8 cellular contexts compared by ENCODE assay signal in genomic region chr1:11805454-11806306, GRCh38. TPM values are rescaled to one million over a fixed set of nuclear protein-coding genes. Genes with fewer than 3 reads are reported as not detected.
A peak's percentile ranks its signal among the peaks of the same experiment; 100 is the strongest.
DNase-seq lines count a peak whose midpoint lies in the region; ATAC-seq and TF ChIP-seq lines count a peak whose summit lies in the region.

TSS of gene CLCN6 (plus strand) at chr1:11806191. CDS start at chr1:11806263, 72 bp downstream.
TSS of gene MTHFR (minus strand) at chr1:11805964. CDS start at chr1:11803116, 2,848 bp downstream.

- H3K27me3 Mint-ChIP-seq in WTC11 (ENCODE audit: low read depth): no peaks in the 10 kb centered on the region

- peak within 1 kb of the TSS; percentile 94 for H3K27ac ChIP-seq in AG04450 (ENCODE audit: low read depth, low read length)
- peak within 1 kb of the TSS; percentile 96 for H3K27ac ChIP-seq in caudate nucleus (ENCODE audit: low read depth, low read length)

- CTCF ChIA-PET in AG04450 (lab: Charles Lee): interaction anchor here (1.4 to 2.4 kb wide), 3 partner anchors 20 to 768 kb away, joined by 4 to 9 read pairs (median 7); no protein-coding TSS in a partner anchor
- CTCF ChIA-PET in WTC11 (lab: Charles Lee): interaction anchor here (1.2 to 4.3 kb wide), 6 partner anchors 19 to 161 kb away, joined by 3 to 98 read pairs (median 5); no protein-coding TSS in a partner anchor

- peak within 1 kb of the TSS; percentile 99 for H3K4me3 Mint-ChIP-seq in WTC11

- no peak for TF ChIP-seq CTCF in AG04450 (IDR thresholded peaks at IDR 0.05; ENCODE audit: low read depth, low read length)
- TF ChIP-seq CTCF in WTC11 (IDR thresholded peaks at IDR 0.05): no peak

- H3K27ac Mint-ChIP-seq in WTC11: peak within 1 kb of the TSS; percentile 99

- no peaks in the 10 kb centered on the region for H3K27me3 ChIP-seq in AG04450 (ENCODE audit: control insufficient read depth, insufficient read depth, low read length)

- no peaks in the 10 kb centered on the region; the same call in 1 of the 2 replicates for H3K9me3 ChIP-seq in AG04450 (ENCODE audit: control insufficient read depth, insufficient read depth, low read length)

- H3K9me3 Mint-ChIP-seq in WTC11: no peaks in the 10 kb centered on the region

- H3K4me3 ChIP-seq in AG04450 (ENCODE audit: low read depth, low read length): peak within 1 kb of the TSS; percentile 84

- H3K4me1 Mint-ChIP-seq in WTC11: peaks cover 57% of the 10 kb centered on the region

- DNase-seq in AG04450 (ENCODE audit: low read depth, low spot score) (peak; percentile 97), NCI-H226 (peak; percentile 98), WTC11 (ENCODE audit: low spot score) (peak; percentile 100), caudate nucleus (lab: John Stamatoyannopoulos, UW) (peak; percentile 82 to 99 (median 97)), inferior parietal cortex (ENCODE audit: extremely low spot score) (peak; percentile 98)
- DNase-seq in stimulated activated CD4-positive, alpha-beta T cell treated with anti-CD3 and anti-CD28 coated beads, Interleukin-12 subunit alpha, Interleukin-12 subunit beta, amount 100 ng/mL, for 24 hours (ENCODE audit: low read depth in 2 of 2): peak; percentile 95 to 99

- POLR2A ChIA-PET in AG04450 (lab: Yijun Ruan, JAX) (interaction anchor here (0.6 to 1.8 kb wide), 10 partner anchors 10 to 829 kb away, joined by 3 to 22 read pairs (median 4); no protein-coding TSS in a partner anchor), WTC11 (lab: Charles Lee) (interaction anchor here (0.6 to 1.5 kb wide), 4 partner anchors 19 to 487 kb away, joined by 3 to 8 read pairs (median 4); partner anchors contain the start of gene PLOD1)

- peaks cover 25% of the 10 kb centered on the region for H3K36me3 Mint-ChIP-seq in WTC11

- ATAC-seq in GM18909 (IDR thresholded peaks at IDR 0.05; ENCODE audit: poor library complexity, unreplicated experiment) (peak; percentile 82), HG03175 (IDR thresholded peaks at IDR 0.05; ENCODE audit: unreplicated experiment) (peak; percentile 87), WTC11 (peak; percentile 83)

TF ChIP-seq in WTC11, 78 proteins besides CTCF, POLR2A, EP300 and RAD21 (continues in another document):
- peak; percentile 55; the same call in 1 of the 2 replicates for TF ChIP-seq ZNF281 (CRISPR knock-in tag; IDR thresholded peaks at IDR 0.05)
- TF ChIP-seq TEAD4 (CRISPR knock-in tag; IDR thresholded peaks at IDR 0.05): no peak
- TF ChIP-seq USF2 (CRISPR knock-in tag; IDR thresholded peaks at IDR 0.05): peak; percentile 100
- no peak for TF ChIP-seq ZNF425 (CRISPR knock-in tag; conservative IDR thresholded peaks at IDR 0.05)
- 0 out of 2 replicates have a peak, but pooled peaks have one; percentile 3 for TF ChIP-seq E2F1 (CRISPR knock-in tag; IDR thresholded peaks at IDR 0.05)
- peak; percentile 77 for TF ChIP-seq CREM (CRISPR knock-in tag; IDR thresholded peaks at IDR 0.05)
- peak; percentile 48; the same call in 1 of the 2 replicates for TF ChIP-seq FOXP1 (CRISPR knock-in tag; IDR thresholded peaks at IDR 0.05; ENCODE audit: borderline replicate concordance)
- no peak for TF ChIP-seq ZNF317 (CRISPR knock-in tag; IDR thresholded peaks at IDR 0.05; ENCODE audit: borderline replicate concordance, low read depth)
- TF ChIP-seq GABPB1 (CRISPR knock-in tag; IDR thresholded peaks at IDR 0.05): no peak
- TF ChIP-seq ZNF232 (CRISPR knock-in tag; IDR thresholded peaks at IDR 0.05): peak; percentile 49; the same call in 1 of the 2 replicates
- 0 out of 2 replicates have a peak, but pooled peaks have one; percentile 22 for TF ChIP-seq TCF7 (CRISPR knock-in tag; IDR thresholded peaks at IDR 0.05; ENCODE audit: low read depth)
- TF ChIP-seq HMGXB4 (CRISPR knock-in tag; IDR thresholded peaks at IDR 0.05): peak; percentile 25; the same call in 1 of the 2 replicates
- peak; percentile 72 for TF ChIP-seq MYBL2 (CRISPR knock-in tag; IDR thresholded peaks at IDR 0.05)
- TF ChIP-seq TEAD1 (CRISPR knock-in tag; IDR thresholded peaks at IDR 0.05): peak; percentile 34; the same call in 1 of the 2 replicates
- no peak for TF ChIP-seq ESRRA (CRISPR knock-in tag; IDR thresholded peaks at IDR 0.05; ENCODE audit: borderline replicate concordance)
- peak; percentile 85 for TF ChIP-seq MAX (CRISPR knock-in tag; IDR thresholded peaks at IDR 0.05)

RNA-seq across cellular contexts. Expression of gene CLCN6, which starts in this region (rescaled TPM):
- 9.0 and 10.7 TPM in 2 replicates for polyA plus RNA-seq in AG04450 (2011; rRNA removed)
- polyA minus RNA-seq in AG04450 (2011; rRNA and poly(A)+ RNA removed): 11.8 and 12.0 TPM in 2 replicates
- 20.0 to 22.3 TPM (median 20.8 TPM) in 3 replicates for total RNA-seq in WTC11 (2021)

RNA-seq across cellular contexts. Expression of gene MTHFR, which starts in this region (rescaled TPM):
- 7.7 and 8.8 TPM in 2 replicates for polyA plus RNA-seq in AG04450 (2011; rRNA removed)
- 20.8 and 25.8 TPM in 2 replicates for polyA minus RNA-seq in AG04450 (2011; rRNA and poly(A)+ RNA removed)
- 19.4 to 23.4 TPM (median 22.6 TPM) in 3 replicates for total RNA-seq in WTC11 (2021)

Comparison
In these comparisons a context has a peak if more than half of its experiments do, and no peak if none do; other contexts are left out.
1. Peak in every context shown above with its lines: DNase-seq, ATAC-seq, H3K4me3 ChIP-seq and H3K27ac ChIP-seq.